ENCODE assay signal across 8 cellular contexts in the genomic region with DNA sequence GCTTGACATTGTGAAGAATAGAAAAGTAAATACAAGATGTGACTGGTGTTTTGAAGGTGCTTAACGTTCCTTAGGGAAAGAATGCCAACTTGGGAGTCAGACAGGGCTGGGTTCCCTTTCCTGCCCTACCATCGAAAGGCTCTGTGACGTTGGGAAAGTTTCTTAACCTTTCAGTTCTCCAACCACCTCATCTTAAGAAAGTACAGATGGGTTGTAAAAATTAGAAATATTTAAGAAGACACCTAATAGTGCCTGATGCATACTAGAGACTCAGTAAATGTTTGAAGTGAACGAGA. TPM values are rescaled to one million over a fixed set of nuclear protein-coding genes. Genes with fewer than 3 reads are reported as not detected.
A peak's percentile ranks its signal among the peaks of the same experiment; 100 is the strongest.
DNase-seq lines count a peak whose midpoint lies in the region; ATAC-seq and TF ChIP-seq lines count a peak whose summit lies in the region.

No MANE protein-coding gene starts in this region.

- H3K4me3 ChIP-seq in SJSA1 = peak overlapping the region; percentile 90
- H3K4me3 ChIP-seq in fibroblast of mammary gland (ENCODE audit: control insufficient read depth, low read depth, low read length) = peak overlapping the region; percentile 70

- ATAC-seq in HG02678 (IDR thresholded peaks at IDR 0.05; ENCODE audit: unreplicated experiment) = no peak

- peak; percentile 23 for DNase-seq in GM03348 (ENCODE audit: low spot score)
- DNase-seq in SJSA1 (ENCODE audit: low read depth in 1 of 2, low spot score in 2 of 2) = no peak
- DNase-seq in fibroblast of mammary gland (ENCODE audit: low read depth) = peak; percentile 23
- peak; percentile 38 for DNase-seq in renal cortical epithelial cell (ENCODE audit: low read depth)
- no peak for DNase-seq in NCI-H2081 (lab: John Stamatoyannopoulos, UW)
- DNase-seq in activated effector memory CD4-positive, alpha-beta T cell treated with Interleukin-2 at 50 U/mL for 16 hours = no peak
- DNase-seq in SKM-1 (lab: John Stamatoyannopoulos, UW; ENCODE audit: unreplicated experiment) = no peak

- H3K36me3 ChIP-seq in SJSA1 = peaks cover 32% of the 10 kb centered on the region

- H3K9me3 ChIP-seq in SJSA1 (replicated peaks) = no peaks in the 10 kb centered on the region

- H3K27ac ChIP-seq in SJSA1 = peak overlapping the region; percentile 75

- peaks cover 18% of the 10 kb centered on the region for H3K4me1 ChIP-seq in SJSA1 (replicated peaks)

- H3K27me3 ChIP-seq in SJSA1 (replicated peaks) = no peaks in the 10 kb centered on the region

- no peak for TF ChIP-seq CTCF in fibroblast of mammary gland (conservative IDR thresholded peaks at IDR 0.05; ENCODE audit: control insufficient read depth, insufficient read depth, low read depth, low read length)

RNA-seq across cellular contexts. Expression of gene GTPBP1, which starts 1.1 kb away (rescaled TPM):
- 24.8 and 28.9 TPM in 2 replicates for total RNA-seq in SJSA1 (2014; rRNA removed; shearing (Covaris generic))
- total RNA-seq in renal cortical epithelial cell = 16.8 and 54.8 TPM in 2 replicates

RNA-seq across cellular contexts. Expression of gene JOSD1, which starts 6.1 kb away (rescaled TPM):
- total RNA-seq in SJSA1 (2014; rRNA removed; shearing (Covaris generic)) = 53.5 and 67.0 TPM in 2 replicates
- total RNA-seq in renal cortical epithelial cell = 60.1 and 91.9 TPM in 2 replicates

RNA-seq across cellular contexts. Expression of gene TOMM22, which starts 25.1 kb away (rescaled TPM):
- 61.0 and 103 TPM in 2 replicates for total RNA-seq in SJSA1 (2014; rRNA removed; shearing (Covaris generic))
- total RNA-seq in renal cortical epithelial cell = 34.1 and 109 TPM in 2 replicates

RNA-seq across cellular contexts. Expression of gene SUN2, which starts 49.0 kb away (rescaled TPM):
- total RNA-seq in SJSA1 (2014; rRNA removed; shearing (Covaris generic)) = 201 and 238 TPM in 2 replicates
- 101 and 117 TPM in 2 replicates for total RNA-seq in renal cortical epithelial cell

RNA-seq across cellular contexts. Expression of gene CBY1, which starts 50.4 kb away (rescaled TPM):
- 8.8 and 13.5 TPM in 2 replicates for total RNA-seq in SJSA1 (2014; rRNA removed; shearing (Covaris generic))
- total RNA-seq in renal cortical epithelial cell = 20.0 and 25.0 TPM in 2 replicates

Comparison
In these comparisons a context has a peak if more than half of its experiments do, and no peak if none do; other contexts are left out.
1. DNase-seq: peak in GM03348 (single experiment), fibroblast of mammary gland (single experiment) and renal cortical epithelial cell (single experiment); none in SJSA1 (0 of 2), NCI-H2081 (0 of 2), activated effector memory CD4-positive, alpha-beta T cell treated with Interleukin-2 at 50 U/mL for 16 hours (single experiment) and SKM-1 (single experiment).